ENCODE assay signal across 1 cellular context in genomic region chrX:18194688-18195087, GRCh38.
TF ChIP-seq lines count a peak whose summit lies in the region.

No MANE protein-coding gene starts in this region.

TF ChIP-seq in H1, 55 proteins besides CTCF, POLR2A, EP300 and RAD21:
- no peak for TF ChIP-seq KDM1A (IDR thresholded peaks at IDR 0.05; ENCODE audit: borderline replicate concordance, low read length)
- TF ChIP-seq GTF2F1 (IDR thresholded peaks at IDR 0.05; ENCODE audit: borderline replicate concordance, low read depth, low read length), result no peak
- no peak for TF ChIP-seq TAF7 (optimal IDR thresholded peaks at IDR 0.05; ENCODE audit: borderline replicate concordance, low read depth, low read length)
- no peak for TF ChIP-seq RBBP5 (IDR thresholded peaks at IDR 0.05; ENCODE audit: borderline replicate concordance, low read depth, low read length)
- no peak for TF ChIP-seq SP4 (IDR thresholded peaks at IDR 0.05; ENCODE audit: low read length)
- TF ChIP-seq, protein P1, sequence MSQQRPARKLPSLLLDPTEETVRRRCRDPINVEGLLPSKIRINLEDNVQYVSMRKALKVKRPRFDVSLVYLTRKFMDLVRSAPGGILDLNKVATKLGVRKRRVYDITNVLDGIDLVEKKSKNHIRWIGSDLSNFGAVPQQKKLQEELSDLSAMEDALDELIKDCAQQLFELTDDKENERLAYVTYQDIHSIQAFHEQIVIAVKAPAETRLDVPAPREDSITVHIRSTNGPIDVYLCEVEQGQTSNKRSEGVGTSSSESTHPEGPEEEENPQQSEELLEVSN (IDR thresholded peaks at IDR 0.05), result no peak
- no peak for TF ChIP-seq RNF2 (IDR thresholded peaks at IDR 0.05; ENCODE audit: borderline replicate concordance, low read depth, low read length, missing control alignments, poor library complexity, severe bottlenecking)
- TF ChIP-seq HDAC2 (IDR thresholded peaks at IDR 0.05; ENCODE audit: borderline replicate concordance in 1 of 2, low read depth in 2 of 2, low read length in 2 of 2), result no peak
- TF ChIP-seq, protein P2, sequence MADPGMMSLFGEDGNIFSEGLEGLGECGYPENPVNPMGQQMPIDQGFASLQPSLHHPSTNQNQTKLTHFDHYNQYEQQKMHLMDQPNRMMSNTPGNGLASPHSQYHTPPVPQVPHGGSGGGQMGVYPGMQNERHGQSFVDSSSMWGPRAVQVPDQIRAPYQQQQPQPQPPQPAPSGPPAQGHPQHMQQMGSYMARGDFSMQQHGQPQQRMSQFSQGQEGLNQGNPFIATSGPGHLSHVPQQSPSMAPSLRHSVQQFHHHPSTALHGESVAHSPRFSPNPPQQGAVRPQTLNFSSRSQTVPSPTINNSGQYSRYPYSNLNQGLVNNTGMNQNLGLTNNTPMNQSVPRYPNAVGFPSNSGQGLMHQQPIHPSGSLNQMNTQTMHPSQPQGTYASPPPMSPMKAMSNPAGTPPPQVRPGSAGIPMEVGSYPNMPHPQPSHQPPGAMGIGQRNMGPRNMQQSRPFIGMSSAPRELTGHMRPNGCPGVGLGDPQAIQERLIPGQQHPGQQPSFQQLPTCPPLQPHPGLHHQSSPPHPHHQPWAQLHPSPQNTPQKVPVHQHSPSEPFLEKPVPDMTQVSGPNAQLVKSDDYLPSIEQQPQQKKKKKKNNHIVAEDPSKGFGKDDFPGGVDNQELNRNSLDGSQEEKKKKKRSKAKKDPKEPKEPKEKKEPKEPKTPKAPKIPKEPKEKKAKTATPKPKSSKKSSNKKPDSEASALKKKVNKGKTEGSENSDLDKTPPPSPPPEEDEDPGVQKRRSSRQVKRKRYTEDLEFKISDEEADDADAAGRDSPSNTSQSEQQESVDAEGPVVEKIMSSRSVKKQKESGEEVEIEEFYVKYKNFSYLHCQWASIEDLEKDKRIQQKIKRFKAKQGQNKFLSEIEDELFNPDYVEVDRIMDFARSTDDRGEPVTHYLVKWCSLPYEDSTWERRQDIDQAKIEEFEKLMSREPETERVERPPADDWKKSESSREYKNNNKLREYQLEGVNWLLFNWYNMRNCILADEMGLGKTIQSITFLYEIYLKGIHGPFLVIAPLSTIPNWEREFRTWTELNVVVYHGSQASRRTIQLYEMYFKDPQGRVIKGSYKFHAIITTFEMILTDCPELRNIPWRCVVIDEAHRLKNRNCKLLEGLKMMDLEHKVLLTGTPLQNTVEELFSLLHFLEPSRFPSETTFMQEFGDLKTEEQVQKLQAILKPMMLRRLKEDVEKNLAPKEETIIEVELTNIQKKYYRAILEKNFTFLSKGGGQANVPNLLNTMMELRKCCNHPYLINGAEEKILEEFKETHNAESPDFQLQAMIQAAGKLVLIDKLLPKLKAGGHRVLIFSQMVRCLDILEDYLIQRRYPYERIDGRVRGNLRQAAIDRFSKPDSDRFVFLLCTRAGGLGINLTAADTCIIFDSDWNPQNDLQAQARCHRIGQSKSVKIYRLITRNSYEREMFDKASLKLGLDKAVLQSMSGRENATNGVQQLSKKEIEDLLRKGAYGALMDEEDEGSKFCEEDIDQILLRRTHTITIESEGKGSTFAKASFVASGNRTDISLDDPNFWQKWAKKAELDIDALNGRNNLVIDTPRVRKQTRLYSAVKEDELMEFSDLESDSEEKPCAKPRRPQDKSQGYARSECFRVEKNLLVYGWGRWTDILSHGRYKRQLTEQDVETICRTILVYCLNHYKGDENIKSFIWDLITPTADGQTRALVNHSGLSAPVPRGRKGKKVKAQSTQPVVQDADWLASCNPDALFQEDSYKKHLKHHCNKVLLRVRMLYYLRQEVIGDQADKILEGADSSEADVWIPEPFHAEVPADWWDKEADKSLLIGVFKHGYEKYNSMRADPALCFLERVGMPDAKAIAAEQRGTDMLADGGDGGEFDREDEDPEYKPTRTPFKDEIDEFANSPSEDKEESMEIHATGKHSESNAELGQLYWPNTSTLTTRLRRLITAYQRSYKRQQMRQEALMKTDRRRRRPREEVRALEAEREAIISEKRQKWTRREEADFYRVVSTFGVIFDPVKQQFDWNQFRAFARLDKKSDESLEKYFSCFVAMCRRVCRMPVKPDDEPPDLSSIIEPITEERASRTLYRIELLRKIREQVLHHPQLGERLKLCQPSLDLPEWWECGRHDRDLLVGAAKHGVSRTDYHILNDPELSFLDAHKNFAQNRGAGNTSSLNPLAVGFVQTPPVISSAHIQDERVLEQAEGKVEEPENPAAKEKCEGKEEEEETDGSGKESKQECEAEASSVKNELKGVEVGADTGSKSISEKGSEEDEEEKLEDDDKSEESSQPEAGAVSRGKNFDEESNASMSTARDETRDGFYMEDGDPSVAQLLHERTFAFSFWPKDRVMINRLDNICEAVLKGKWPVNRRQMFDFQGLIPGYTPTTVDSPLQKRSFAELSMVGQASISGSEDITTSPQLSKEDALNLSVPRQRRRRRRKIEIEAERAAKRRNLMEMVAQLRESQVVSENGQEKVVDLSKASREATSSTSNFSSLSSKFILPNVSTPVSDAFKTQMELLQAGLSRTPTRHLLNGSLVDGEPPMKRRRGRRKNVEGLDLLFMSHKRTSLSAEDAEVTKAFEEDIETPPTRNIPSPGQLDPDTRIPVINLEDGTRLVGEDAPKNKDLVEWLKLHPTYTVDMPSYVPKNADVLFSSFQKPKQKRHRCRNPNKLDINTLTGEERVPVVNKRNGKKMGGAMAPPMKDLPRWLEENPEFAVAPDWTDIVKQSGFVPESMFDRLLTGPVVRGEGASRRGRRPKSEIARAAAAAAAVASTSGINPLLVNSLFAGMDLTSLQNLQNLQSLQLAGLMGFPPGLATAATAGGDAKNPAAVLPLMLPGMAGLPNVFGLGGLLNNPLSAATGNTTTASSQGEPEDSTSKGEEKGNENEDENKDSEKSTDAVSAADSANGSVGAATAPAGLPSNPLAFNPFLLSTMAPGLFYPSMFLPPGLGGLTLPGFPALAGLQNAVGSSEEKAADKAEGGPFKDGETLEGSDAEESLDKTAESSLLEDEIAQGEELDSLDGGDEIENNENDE (IDR thresholded peaks at IDR 0.05; ENCODE audit: insufficient replicate concordance, low read length), result no peak
- no peak for TF ChIP-seq TAF1 (IDR thresholded peaks at IDR 0.05; ENCODE audit: low read depth, low read length)
- no peak for TF ChIP-seq SP2 (IDR thresholded peaks at IDR 0.05; ENCODE audit: low read length)
